8 cellular contexts compared by ENCODE assay signal in the genomic region with DNA sequence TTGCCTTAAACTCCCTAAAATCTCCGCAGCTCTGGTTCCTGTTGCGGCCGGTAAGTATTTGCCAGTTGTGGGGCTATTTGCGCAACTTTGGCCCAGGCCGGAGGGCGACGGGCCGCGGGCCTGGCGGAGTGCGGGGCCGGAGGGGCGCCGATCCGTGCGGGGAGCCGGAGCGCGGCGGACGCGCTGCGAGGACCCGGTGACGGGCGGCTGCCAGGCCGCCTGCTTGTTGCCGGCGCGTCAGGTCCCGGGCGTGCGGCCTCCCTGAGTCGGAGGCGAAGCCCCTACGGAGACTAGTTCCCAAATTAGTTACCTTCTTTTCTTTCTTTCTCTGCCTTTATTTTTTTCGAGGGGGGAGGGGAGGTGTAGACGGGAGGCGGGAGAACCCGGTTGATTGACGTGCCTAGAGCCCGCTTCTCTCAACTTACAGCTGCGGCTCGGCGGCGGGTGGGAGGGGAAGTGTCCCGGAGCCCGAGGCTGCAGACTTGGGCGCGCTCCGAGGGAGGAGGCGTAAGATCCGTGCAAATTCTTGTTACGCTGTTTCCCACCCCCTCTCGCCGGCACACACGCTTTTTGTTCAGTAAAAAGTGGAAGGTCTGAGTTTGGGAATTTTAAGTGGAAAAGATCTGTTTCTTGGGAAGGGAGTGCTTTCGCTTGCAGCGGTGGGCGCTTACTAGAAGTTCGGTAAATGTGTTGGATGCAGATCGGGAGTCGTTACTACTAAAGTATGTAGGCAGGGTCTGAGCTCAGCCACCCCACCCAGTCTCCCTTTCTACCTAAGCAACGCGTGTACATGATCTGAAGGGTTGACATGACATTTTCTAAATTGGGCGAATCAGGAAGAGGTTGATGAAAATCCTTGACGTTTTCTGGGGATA. TPM values are rescaled to one million over a fixed set of nuclear protein-coding genes. Genes with fewer than 3 reads are reported as not detected.
DNase-seq lines count a peak whose midpoint lies in the region; ATAC-seq, FAIRE-seq and TF ChIP-seq lines count a peak whose summit lies in the region.

No MANE protein-coding gene starts in this region.

- H2AK5ac ChIP-seq in H1 (ENCODE audit: low read depth, low read length) (no peak overlapping the region), mesenchymal stem cell (ENCODE audit: low read length, severe bottlenecking) (peak overlapping the region; percentile 76)

- TF ChIP-seq CTCF in AG10803 (conservative IDR thresholded peaks at IDR 0.05; ENCODE audit: low read length): no peak
- TF ChIP-seq CTCF in H1 (IDR thresholded peaks at IDR 0.05; ENCODE audit: control extremely low read depth in 1 of 3, insufficient read depth in 1 of 3, low read depth in 1 of 3, low read length in 3 of 3): peak in 1 of 3 experiments; percentile 0; a peak in 1 of 4 replicates

- H3K4me1 ChIP-seq in H1 (replicated peaks in 1 of 4; ENCODE audit: control insufficient read depth in 3 of 4, insufficient read depth in 4 of 4, low read length in 3 of 4) (peaks cover 2 to 16% (median 12%) of the 10 kb centered on the region in 4 experiments; a peak in 5 of 7 replicates), mesenchymal stem cell (ENCODE audit: control insufficient read depth, insufficient read depth, low read depth, low read length) (peaks cover 14% of the 10 kb centered on the region)

- H3K14ac ChIP-seq in H1 (ENCODE audit: insufficient read length) (peak overlapping the region; percentile 84), mesenchymal stem cell (ENCODE audit: low read length in 2 of 2) (peak overlapping the region; percentile 41 to 98)

- H3K27me3 Mint-ChIP-seq in activated CD8-positive, alpha-beta memory T cell treated with anti-CD3 and anti-CD28 coated beads, Interleukin-2, amount 10 ng/mL, durations not matched to agents 7 days and 5 days: no peaks in the 10 kb centered on the region

- no peaks in the 10 kb centered on the region for H3K9me3 ChIP-seq in H1 (ENCODE audit: insufficient read depth in 2 of 2, low read depth in 1 of 2, low read length in 1 of 2)
- H3K9me3 ChIP-seq in mesenchymal stem cell (ENCODE audit: control insufficient read depth, low read length): no peaks in the 10 kb centered on the region

- peaks cover 19% of the 10 kb centered on the region for H3K23me2 ChIP-seq in H1 (ENCODE audit: low read depth, low read length)

- H2AFZ ChIP-seq in H1 (ENCODE audit: low read length) (no peak overlapping the region), mesenchymal stem cell (ENCODE audit: low read depth, low read length) (peak overlapping the region; percentile 56)

- peak overlapping the region; percentile 98 for H3K27ac Mint-ChIP-seq in activated CD8-positive, alpha-beta memory T cell treated with anti-CD3 and anti-CD28 coated beads, Interleukin-2, amount 10 ng/mL, durations not matched to agents 7 days and 5 days

- peak overlapping the region; percentile 98 for H3K18ac ChIP-seq in H1 (ENCODE audit: extremely low read depth, low read length)
- H3K18ac ChIP-seq in mesenchymal stem cell (ENCODE audit: low read depth in 1 of 2, low read length in 2 of 2): peak overlapping the region; percentile 99 to 100

- no peak overlapping the region for H2BK15ac ChIP-seq in H1 (ENCODE audit: low read length)
- peak overlapping the region; percentile 98 for H2BK15ac ChIP-seq in mesenchymal stem cell (ENCODE audit: low read depth, poor library complexity, severe bottlenecking)

- peak overlapping the region; percentile 91 for H3K4me3 Mint-ChIP-seq in activated CD8-positive, alpha-beta memory T cell treated with anti-CD3 and anti-CD28 coated beads, Interleukin-2, amount 10 ng/mL, durations not matched to agents 7 days and 5 days

- peak overlapping the region; percentile 77; the same call in 1 of the 2 replicates for H2BK12ac ChIP-seq in H1 (ENCODE audit: low read depth, low read length)
- peak overlapping the region; percentile 79 to 81 for H2BK12ac ChIP-seq in mesenchymal stem cell (ENCODE audit: low read length in 2 of 2)

- peaks cover 11 to 70% of the 10 kb centered on the region in 2 experiments; a peak in 3 of 4 replicates for H3K79me2 ChIP-seq in H1 (ENCODE audit: control insufficient read depth in 1 of 2, insufficient read depth in 2 of 2, low read length in 2 of 2)

- no peak overlapping the region for H2BK20ac ChIP-seq in H1 (ENCODE audit: low read length)

- peak overlapping the region; percentile 95 to 98 (median 96) for H3K9ac ChIP-seq in H1 (replicated peaks in 1 of 4; ENCODE audit: extremely low read depth in 1 of 4, low read depth in 3 of 4, low read length in 3 of 4)
- H3K9ac ChIP-seq in mesenchymal stem cell (ENCODE audit: low read length): peak overlapping the region; percentile 97

- H3K9me3 Mint-ChIP-seq in activated CD8-positive, alpha-beta memory T cell treated with anti-CD3 and anti-CD28 coated beads, Interleukin-2, amount 10 ng/mL, durations not matched to agents 7 days and 5 days (ENCODE audit: low read depth): no peaks in the 10 kb centered on the region

- H2BK120ac ChIP-seq in H1 (replicated peaks; ENCODE audit: low read depth, low read length) (no peak overlapping the region), mesenchymal stem cell (ENCODE audit: low read depth, low read length) (peak overlapping the region; percentile 100)

- H3K4ac ChIP-seq in H1 (replicated peaks; ENCODE audit: insufficient read length, low read depth, low read length) (no peak overlapping the region), mesenchymal stem cell (ENCODE audit: low read depth in 1 of 2, low read length in 2 of 2) (peak overlapping the region; percentile 99)

- H2BK5ac ChIP-seq in H1 (ENCODE audit: low read depth, low read length) (peak overlapping the region; percentile 96), mesenchymal stem cell (ENCODE audit: low read depth, low read length, poor library complexity, severe bottlenecking) (peak overlapping the region; percentile 100)

- peak; percentile 9 to 85 for TF ChIP-seq POLR2A in H1 (IDR thresholded peaks at IDR 0.05; ENCODE audit: control extremely low read depth in 1 of 2, low read depth in 2 of 2, low read length in 2 of 2)

- POLR2A ChIA-PET in H1 (lab: Charles Lee; ENCODE audit: partially characterized antibody): interaction anchor here (0.5 to 4.4 kb wide), 54 partner anchors 9 to 1360 kb away, joined by 3 to 52 read pairs (median 4); partner anchors contain the start of genes AKAP5, HSPA2 and MTHFD1

- no peak for FAIRE-seq in H1 (lab: Jason Lieb, UNC)

- peak overlapping the region; percentile 94 for H3K56ac ChIP-seq in H1 (replicated peaks; ENCODE audit: insufficient read length, low read depth, low read length)

- H4K5ac ChIP-seq in H1 (ENCODE audit: insufficient read length, low read depth, low read length): peak overlapping the region; percentile 99

- peak; percentile 29 for ATAC-seq in GM19324 (IDR thresholded peaks at IDR 0.05; ENCODE audit: low FRiP score, unreplicated experiment)
- ATAC-seq in activated CD8-positive, alpha-beta memory T cell treated with anti-CD3 and anti-CD28 coated beads, Interleukin-2, amount 10 ng/mL, durations not matched to agents 7 days and 5 days: peak; percentile 38

- H3K79me1 ChIP-seq in H1 (ENCODE audit: low read depth, low read length): peaks cover 6% of the 10 kb centered on the region
- no peaks in the 10 kb centered on the region for H3K79me1 ChIP-seq in mesenchymal stem cell (replicated peaks; ENCODE audit: low read length, poor library complexity, severe bottlenecking)

- peaks cover 48% of the 10 kb centered on the region for H3K36me3 Mint-ChIP-seq in activated CD8-positive, alpha-beta memory T cell treated with anti-CD3 and anti-CD28 coated beads, Interleukin-2, amount 10 ng/mL, durations not matched to agents 7 days and 5 days

- H3K27ac ChIP-seq in H1 (ENCODE audit: low read depth, low read length) (peak overlapping the region; percentile 96), mesenchymal stem cell (ENCODE audit: low read length, poor library complexity, severe bottlenecking) (peak overlapping the region; percentile 98)

- CTCF ChIA-PET in activated CD8-positive, alpha-beta memory T cell treated with anti-CD3 and anti-CD28 coated beads, Interleukin-2, amount 10 ng/mL, durations not matched to agents 7 days and 5 days (lab: Charles Lee): interaction anchor here (0.6 to 1.8 kb wide), 5 partner anchors 17 to 170 kb away, joined by 3 to 4 read pairs (median 3); no protein-coding TSS in a partner anchor
- CTCF ChIA-PET in H1 (lab: Charles Lee; ENCODE audit: partially characterized antibody): interaction anchor here (0.9 to 1.4 kb wide), 4 partner anchors 11 to 161 kb away, joined by 3 to 6 read pairs (median 4); no protein-coding TSS in a partner anchor

- peak; percentile 85 for DNase-seq in AG10803 (ENCODE audit: low read depth)
- peak; percentile 86 for DNase-seq in HPDE6-E6E7 (ENCODE audit: extremely low spot score)
- DNase-seq in NOMO-1 treated with dmso at 0.1 percent for 144 hours (lab: John Stamatoyannopoulos, UW; ENCODE audit: unreplicated experiment): peak; percentile 81
- DNase-seq in activated CD8-positive, alpha-beta memory T cell treated with anti-CD3 and anti-CD28 coated beads, Interleukin-2, amount 10 ng/mL, durations not matched to agents 7 days and 5 days: peak; percentile 94
- DNase-seq in H1 (ENCODE audit: low read depth in 1 of 2, low spot score in 2 of 2): peak; percentile 62 to 84
- peak; percentile 87 for DNase-seq in mesenchymal stem cell
- DNase-seq in stimulated activated CD4-positive, alpha-beta T cell treated with anti-CD3 and anti-CD28 coated beads, TNF-alpha, amount 100 ng/mL, for 48 hours (ENCODE audit: low read depth in 3 of 3): peak; percentile 67 to 89 (median 82)

- H4K8ac ChIP-seq in H1 (ENCODE audit: extremely low read depth, insufficient read depth, low read length): peak overlapping the region; percentile 99
- peak overlapping the region; percentile 100 for H4K8ac ChIP-seq in mesenchymal stem cell (ENCODE audit: low read length)

- no peak for TF ChIP-seq RAD21 in H1 (IDR thresholded peaks at IDR 0.05 in 1 of 2, conservative IDR thresholded peaks at IDR 0.05 in 1 of 2; ENCODE audit: low read depth in 2 of 2, low read length in 2 of 2)

- H4K20me1 ChIP-seq in H1 (replicated peaks in 1 of 2; ENCODE audit: control insufficient read depth in 1 of 2, insufficient read depth in 2 of 2, low read length in 2 of 2): peaks cover 3 to 6% of the 10 kb centered on the region in 2 experiments

- H4K91ac ChIP-seq in H1 (replicated peaks; ENCODE audit: insufficient read length, low read length): peak overlapping the region; percentile 25
- peak overlapping the region; percentile 95 for H4K91ac ChIP-seq in mesenchymal stem cell (ENCODE audit: low read length)

- H3K23ac ChIP-seq in H1 (ENCODE audit: insufficient read length): no peak overlapping the region
- H3K23ac ChIP-seq in mesenchymal stem cell (ENCODE audit: low read length in 2 of 2): peak overlapping the region; percentile 52 to 97

- 0 out of 3 replicates have a peak, but pooled peaks of 1 of the 2 experiments have one; percentile 16 for TF ChIP-seq EP300 in H1 (IDR thresholded peaks at IDR 0.05; ENCODE audit: borderline replicate concordance in 1 of 2, low read depth in 2 of 2, low read length in 2 of 2)

- H3K4me3 ChIP-seq in AG10803 (ENCODE audit: low read length): peak overlapping the region; percentile 86
- peak overlapping the region; percentile 68 to 93 (median 78) for H3K4me3 ChIP-seq in H1 (ENCODE audit: extremely low read depth in 1 of 4, insufficient read depth in 2 of 4, low read depth in 3 of 4, low read length in 4 of 4)
- peak overlapping the region; percentile 93 for H3K4me3 ChIP-seq in mesenchymal stem cell (ENCODE audit: insufficient read depth in 1 of 2, low read depth in 1 of 2, low read length in 2 of 2)

- peak overlapping the region; percentile 97 for H3K4me2 ChIP-seq in H1 (ENCODE audit: insufficient read depth in 1 of 2, low read depth in 2 of 2, low read length in 2 of 2)
- peak overlapping the region; percentile 96 for H3K4me2 ChIP-seq in mesenchymal stem cell (ENCODE audit: low read length, poor library complexity, severe bottlenecking)

- H3K4me1 Mint-ChIP-seq in activated CD8-positive, alpha-beta memory T cell treated with anti-CD3 and anti-CD28 coated beads, Interleukin-2, amount 10 ng/mL, durations not matched to agents 7 days and 5 days: peaks cover 49% of the 10 kb centered on the region

- H3K27me3 ChIP-seq in H1 (replicated peaks in 1 of 4; ENCODE audit: control insufficient read depth in 3 of 4, extremely low read depth in 1 of 4, insufficient read depth in 3 of 4, low read length in 3 of 4) (no peaks in the 10 kb centered on the region), mesenchymal stem cell (ENCODE audit: control insufficient read depth in 1 of 2, insufficient read depth in 1 of 2, low read length in 2 of 2) (no peaks in the 10 kb centered on the region)

- WGBS in H1 (ENCODE audit: extremely low coverage in 1 of 2, insufficient coverage in 1 of 2, insufficient read length in 1 of 2, insufficient replicate concordance in 2 of 2, low coverage in 1 of 2, low lambda C conversion rate in 2 of 2, missing lambda C conversion rate in 1 of 2), 2 experiments: 2% methylated on average over 54 of the region's 67 CpGs; no CpG with 5 or more reads in 1 of the 2 experiments
- WGBS in mesenchymal stem cell: under 1% methylated on average over 54 of the region's 67 CpGs

- H3K36me3 ChIP-seq in H1 (ENCODE audit: control insufficient read depth in 2 of 4, insufficient read depth in 4 of 4, low read length in 3 of 4) (no peaks in the 10 kb centered on the region), mesenchymal stem cell (ENCODE audit: control insufficient read depth in 1 of 2, insufficient read depth in 2 of 2, low read depth in 1 of 2, low read length in 2 of 2) (no peaks in the 10 kb centered on the region)

RNA-seq across cellular contexts. Expression of gene ZBTB1, which starts 0.6 kb away (rescaled TPM):
- 10 to 100 TPM; 73.3 to 84.2 TPM for total RNA-seq in activated CD8-positive, alpha-beta memory T cell treated with anti-CD3 and anti-CD28 coated beads, Interleukin-2, amount 10 ng/mL, durations not matched to agents 7 days and 5 days
- 27.5 and 27.9 TPM in 2 replicates for total RNA-seq in H1 (2021; fragmentation: NEBNext Ultra II Directional; extraction: Animal tissue kit (Norgen Biotek cat#: 25700))
- 11.6 and 13.6 TPM in 2 replicates for polyA plus RNA-seq in H1 (2011; rRNA removed)
- 14.9 TPM for polyA plus RNA-seq in H1 (2011; cell fraction: cytosol; rRNA removed)
- 12.4 TPM for polyA plus RNA-seq in H1 (2011; cell fraction: nucleus; rRNA removed)
- 13.0 to 22.0 TPM (median 15.7 TPM) in 4 replicates for polyA plus RNA-seq in H1 (2012, experiment 1 of 2)
- polyA plus RNA-seq in H1 (2012, experiment 2 of 2): 1.1 TPM
- polyA plus RNA-seq in H1 (2013, experiment 1 of 2): 16.9 TPM
- polyA plus RNA-seq in H1 (2013, experiment 2 of 2): 16.0 TPM
- 18.2 and 26.2 TPM in 2 replicates for polyA minus RNA-seq in H1 (2011; rRNA and poly(A)+ RNA removed)
- 18.5 TPM for polyA minus RNA-seq in H1 (2011; cell fraction: cytosol; rRNA and poly(A)+ RNA removed)
- polyA minus RNA-seq in H1 (2011; cell fraction: nucleus; rRNA and poly(A)+ RNA removed): 37.6 TPM
- 26.9 TPM for polyA plus RNA-seq in mesenchymal stem cell (2013, experiment 1 of 2)
- polyA plus RNA-seq in mesenchymal stem cell (2013, experiment 2 of 2): 27.7 TPM

RNA-seq across cellular contexts. Expression of gene ZBTB25, which starts 1.5 kb away (rescaled TPM):
- 10 to 100 TPM; 31.4 to 42.8 TPM for total RNA-seq in activated CD8-positive, alpha-beta memory T cell treated with anti-CD3 and anti-CD28 coated beads, Interleukin-2, amount 10 ng/mL, durations not matched to agents 7 days and 5 days
- 11.4 and 11.5 TPM in 2 replicates for total RNA-seq in H1 (2021; fragmentation: NEBNext Ultra II Directional; extraction: Animal tissue kit (Norgen Biotek cat#: 25700))
- polyA plus RNA-seq in H1 (2011; rRNA removed): 4.9 and 5.4 TPM in 2 replicates
- polyA plus RNA-seq in H1 (2011; cell fraction: cytosol; rRNA removed): 4.8 TPM
- 8.1 TPM for polyA plus RNA-seq in H1 (2011; cell fraction: nucleus; rRNA removed)
- 4.5 to 6.6 TPM (median 5.3 TPM) in 4 replicates for polyA plus RNA-seq in H1 (2012, experiment 1 of 2)
- polyA plus RNA-seq in H1 (2012, experiment 2 of 2): 0.80 TPM
- 5.0 TPM for polyA plus RNA-seq in H1 (2013, experiment 1 of 2)
- 4.8 TPM for polyA plus RNA-seq in H1 (2013, experiment 2 of 2)
- 20.0 and 23.2 TPM in 2 replicates for polyA minus RNA-seq in H1 (2011; rRNA and poly(A)+ RNA removed)
- 8.3 TPM for polyA minus RNA-seq in H1 (2011; cell fraction: cytosol; rRNA and poly(A)+ RNA removed)
- 19.6 TPM for polyA minus RNA-seq in H1 (2011; cell fraction: nucleus; rRNA and poly(A)+ RNA removed)
- 5.2 TPM for polyA plus RNA-seq in mesenchymal stem cell (2013, experiment 1 of 2)
- polyA plus RNA-seq in mesenchymal stem cell (2013, experiment 2 of 2): 5.1 TPM

RNA-seq across cellular contexts. Expression of gene HSPA2, which starts 35.4 kb away (rescaled TPM):
- total RNA-seq in activated CD8-positive, alpha-beta memory T cell treated with anti-CD3 and anti-CD28 coated beads, Interleukin-2, amount 10 ng/mL, durations not matched to agents 7 days and 5 days: 1 to 10 TPM; 7.2 to 7.3 TPM
- total RNA-seq in H1 (2021; fragmentation: NEBNext Ultra II Directional; extraction: Animal tissue kit (Norgen Biotek cat#: 25700)): 82.9 and 91.1 TPM in 2 replicates
- 30.5 and 42.0 TPM in 2 replicates for polyA plus RNA-seq in H1 (2011; rRNA removed)
- polyA plus RNA-seq in H1 (2011; cell fraction: cytosol; rRNA removed): 38.2 TPM
- polyA plus RNA-seq in H1 (2011; cell fraction: nucleus; rRNA removed): 42.5 TPM
- polyA plus RNA-seq in H1 (2012, experiment 1 of 2): 28.9 to 58.1 TPM (median 40.4 TPM) in 4 replicates
- 18.1 TPM for polyA plus RNA-seq in H1 (2012, experiment 2 of 2)
- polyA plus RNA-seq in H1 (2013, experiment 1 of 2): 21.2 TPM
- 19.8 TPM for polyA plus RNA-seq in H1 (2013, experiment 2 of 2)
- polyA minus RNA-seq in H1 (2011; rRNA and poly(A)+ RNA removed): 33.1 and 37.7 TPM in 2 replicates
- polyA minus RNA-seq in H1 (2011; cell fraction: cytosol; rRNA and poly(A)+ RNA removed): 69.5 TPM
- 35.2 TPM for polyA minus RNA-seq in H1 (2011; cell fraction: nucleus; rRNA and poly(A)+ RNA removed)
- 2.0 TPM for polyA plus RNA-seq in mesenchymal stem cell (2013, experiment 1 of 2)
- polyA plus RNA-seq in mesenchymal stem cell (2013, experiment 2 of 2): 2.4 TPM

RNA-seq across cellular contexts. Expression of gene AKAP5, which starts 39.8 kb away (rescaled TPM):
- 10 to 100 TPM in 1 of 2 experiments, 1 to 10 TPM in 1; 8.8 to 23.2 TPM for total RNA-seq in activated CD8-positive, alpha-beta memory T cell treated with anti-CD3 and anti-CD28 coated beads, Interleukin-2, amount 10 ng/mL, durations not matched to agents 7 days and 5 days
- total RNA-seq in H1 (2021; fragmentation: NEBNext Ultra II Directional; extraction: Animal tissue kit (Norgen Biotek cat#: 25700)): 3.5 and 3.8 TPM in 2 replicates
- 0.36 and 0.50 TPM in 2 replicates for polyA plus RNA-seq in H1 (2011; rRNA removed)
- polyA plus RNA-seq in H1 (2011; cell fraction: cytosol; rRNA removed): 0.58 TPM
- polyA plus RNA-seq in H1 (2011; cell fraction: nucleus; rRNA removed): 0.57 TPM
- polyA plus RNA-seq in H1 (2012, experiment 1 of 2): 0.65 to 1.6 TPM (median 1.0 TPM) in 4 replicates
- 0.18 TPM for polyA plus RNA-seq in H1 (2012, experiment 2 of 2)
- polyA plus RNA-seq in H1 (2013, experiment 1 of 2): 1.8 TPM
- polyA plus RNA-seq in H1 (2013, experiment 2 of 2): 1.9 TPM
- 1.2 and 2.0 TPM in 2 replicates for polyA minus RNA-seq in H1 (2011; rRNA and poly(A)+ RNA removed)
- 1.4 TPM for polyA minus RNA-seq in H1 (2011; cell fraction: cytosol; rRNA and poly(A)+ RNA removed)
- polyA minus RNA-seq in H1 (2011; cell fraction: nucleus; rRNA and poly(A)+ RNA removed): 4.1 TPM
- 0.77 TPM for polyA plus RNA-seq in mesenchymal stem cell (2013, experiment 1 of 2)
- polyA plus RNA-seq in mesenchymal stem cell (2013, experiment 2 of 2): 0.88 TPM

RNA-seq across cellular contexts. Expression of gene PPP1R36, which starts 44.6 kb away (rescaled TPM):
- total RNA-seq in activated CD8-positive, alpha-beta memory T cell treated with anti-CD3 and anti-CD28 coated beads, Interleukin-2, amount 10 ng/mL, durations not matched to agents 7 days and 5 days: not detected
- 0.61 and 0.93 TPM in 2 replicates for total RNA-seq in H1 (2021; fragmentation: NEBNext Ultra II Directional; extraction: Animal tissue kit (Norgen Biotek cat#: 25700))
- 0.25 and 0.39 TPM in 2 replicates for polyA plus RNA-seq in H1 (2011; rRNA removed)
- polyA plus RNA-seq in H1 (2011; cell fraction: cytosol; rRNA removed): 1.0 TPM
- 0.53 TPM for polyA plus RNA-seq in H1 (2011; cell fraction: nucleus; rRNA removed)
- polyA plus RNA-seq in H1 (2012, experiment 1 of 2): 0.57 to 0.86 TPM (median 0.72 TPM) in 4 replicates
- not detected for polyA plus RNA-seq in H1 (2012, experiment 2 of 2)
- 0.43 TPM for polyA plus RNA-seq in H1 (2013, experiment 1 of 2)
- 0.37 TPM for polyA plus RNA-seq in H1 (2013, experiment 2 of 2)
- polyA minus RNA-seq in H1 (2011; rRNA and poly(A)+ RNA removed): 0.32 and 0.46 TPM in 2 replicates
- polyA minus RNA-seq in H1 (2011; cell fraction: cytosol; rRNA and poly(A)+ RNA removed): not detected
- polyA minus RNA-seq in H1 (2011; cell fraction: nucleus; rRNA and poly(A)+ RNA removed): not detected
- polyA plus RNA-seq in mesenchymal stem cell (2013, experiment 1 of 2): 0.91 TPM
- 0.70 TPM for polyA plus RNA-seq in mesenchymal stem cell (2013, experiment 2 of 2)

Comparison
In these comparisons a context has a peak if more than half of its experiments do, and no peak if none do; other contexts are left out.
1. Peak in every context shown above with its lines: DNase-seq, ATAC-seq, H3K4me3 ChIP-seq and H3K27ac ChIP-seq.
2. RNA of gene HSPA2, which starts 35.4 kb away (total RNA-seq): 82.9 to 91.1 TPM in H1; 7.2 to 7.3 TPM in activated CD8-positive, alpha-beta memory T cell treated with anti-CD3 and anti-CD28 coated beads, Interleukin-2, amount 10 ng/mL, durations not matched to agents 7 days and 5 days; every median in the first group is over 10 times any median in the second.